ENCODE assay signal across 8 cellular contexts in genomic region chr1:202966006-202966904, GRCh38. TPM values are rescaled to one million over a fixed set of nuclear protein-coding genes. Genes with fewer than 3 reads are reported as not detected.
A peak's percentile ranks its signal among the peaks of the same experiment; 100 is the strongest.
DNase-seq lines count a peak whose midpoint lies in the region; ATAC-seq lines count a peak whose summit lies in the region.

No MANE protein-coding gene starts in this region.

- H3K36me3 ChIP-seq in iPS-15b (ENCODE audit: control insufficient read depth, insufficient read depth, low read length): peaks cover 4% of the 10 kb centered on the region

- H3K9ac ChIP-seq in iPS-15b (ENCODE audit: low read depth, low read length): peak overlapping the region; percentile 82

- peaks cover 11% of the 10 kb centered on the region for H3K4me1 ChIP-seq in iPS-15b (ENCODE audit: control insufficient read depth, insufficient read depth, low read length)

- H3K36me3 Mint-ChIP-seq in T-helper 1 cell treated with Interleukin-12 subunit alpha and Interleukin-12 subunit beta and Interleukin-4 antibody, amounts not matched to agents 30 μg/mL and 1 μg/mL, for 36 hours (ENCODE audit: low read depth): peaks cover 9% of the 10 kb centered on the region
- peaks cover 1% of the 10 kb centered on the region for H3K36me3 Mint-ChIP-seq in activated naive CD8-positive, alpha-beta T cell treated with anti-CD3 and anti-CD28 coated beads for 36 hours
- H3K36me3 Mint-ChIP-seq in stimulated activated memory B cell treated with anti-CD40 and anti-IgM and Interleukin-4, amounts not matched to agents 10 μg/mL and 1 μg/mL and 100 μg/mL, for 72 hours: peaks cover 30% of the 10 kb centered on the region

- peak overlapping the region; percentile 76 for H3K4me3 Mint-ChIP-seq in T-helper 1 cell treated with Interleukin-12 subunit alpha and Interleukin-12 subunit beta and Interleukin-4 antibody, amounts not matched to agents 30 μg/mL and 1 μg/mL, for 36 hours
- H3K4me3 Mint-ChIP-seq in activated naive CD8-positive, alpha-beta T cell treated with anti-CD3 and anti-CD28 coated beads for 36 hours: peak overlapping the region; percentile 78
- H3K4me3 Mint-ChIP-seq in stimulated activated memory B cell treated with anti-CD40 and anti-IgM and Interleukin-4, amounts not matched to agents 10 μg/mL and 1 μg/mL and 100 μg/mL, for 72 hours: peak overlapping the region; percentile 85

- no peaks in the 10 kb centered on the region for H3K9me3 Mint-ChIP-seq in T-helper 1 cell treated with Interleukin-12 subunit alpha and Interleukin-12 subunit beta and Interleukin-4 antibody, amounts not matched to agents 30 μg/mL and 1 μg/mL, for 36 hours
- H3K9me3 Mint-ChIP-seq in activated naive CD8-positive, alpha-beta T cell treated with anti-CD3 and anti-CD28 coated beads for 36 hours: no peaks in the 10 kb centered on the region
- no peaks in the 10 kb centered on the region for H3K9me3 Mint-ChIP-seq in stimulated activated memory B cell treated with anti-CD40 and anti-IgM and Interleukin-4, amounts not matched to agents 10 μg/mL and 1 μg/mL and 100 μg/mL, for 72 hours

- peaks cover 13% of the 10 kb centered on the region for H3K27me3 ChIP-seq in iPS-15b (ENCODE audit: control insufficient read depth, insufficient read depth, low read length)

- no peaks in the 10 kb centered on the region for H3K9me3 ChIP-seq in iPS-15b (ENCODE audit: control insufficient read depth, insufficient read depth, low read length)

- DNase-seq in T-helper 1 cell (no peak), HUDEP-2 (lab: John Stamatoyannopoulos, UW; ENCODE audit: unreplicated experiment in 76 of 76) (no peak), HK-2 (ENCODE audit: unreplicated experiment) (no peak), NCI-H1105 treated with DMSO at 0.1 percent for 48 hours (lab: John Stamatoyannopoulos, UW) (no peak)
- no peak for DNase-seq in activated naive CD8-positive, alpha-beta T cell treated with anti-CD3 and anti-CD28 coated beads for 36 hours

- peak overlapping the region; percentile 62 for H3K27ac Mint-ChIP-seq in T-helper 1 cell treated with Interleukin-12 subunit alpha and Interleukin-12 subunit beta and Interleukin-4 antibody, amounts not matched to agents 30 μg/mL and 1 μg/mL, for 36 hours
- no peak overlapping the region for H3K27ac Mint-ChIP-seq in activated naive CD8-positive, alpha-beta T cell treated with anti-CD3 and anti-CD28 coated beads for 36 hours
- H3K27ac Mint-ChIP-seq in stimulated activated memory B cell treated with anti-CD40 and anti-IgM and Interleukin-4, amounts not matched to agents 10 μg/mL and 1 μg/mL and 100 μg/mL, for 72 hours: peak overlapping the region; percentile 74

- no peak for ATAC-seq in stimulated activated memory B cell treated with anti-CD40 and anti-IgM and Interleukin-4, amounts not matched to agents 10 μg/mL and 1 μg/mL and 100 μg/mL, for 72 hours

- peaks cover 23% of the 10 kb centered on the region for H3K4me1 Mint-ChIP-seq in T-helper 1 cell treated with Interleukin-12 subunit alpha and Interleukin-12 subunit beta and Interleukin-4 antibody, amounts not matched to agents 30 μg/mL and 1 μg/mL, for 36 hours (ENCODE audit: low read depth)
- peaks cover 24% of the 10 kb centered on the region for H3K4me1 Mint-ChIP-seq in activated naive CD8-positive, alpha-beta T cell treated with anti-CD3 and anti-CD28 coated beads for 36 hours
- peaks cover 40% of the 10 kb centered on the region for H3K4me1 Mint-ChIP-seq in stimulated activated memory B cell treated with anti-CD40 and anti-IgM and Interleukin-4, amounts not matched to agents 10 μg/mL and 1 μg/mL and 100 μg/mL, for 72 hours

- peak overlapping the region; percentile 78 for H3K4me3 ChIP-seq in iPS-15b (ENCODE audit: low read depth, low read length)

- H3K27me3 Mint-ChIP-seq in T-helper 1 cell treated with Interleukin-12 subunit alpha and Interleukin-12 subunit beta and Interleukin-4 antibody, amounts not matched to agents 30 μg/mL and 1 μg/mL, for 36 hours (ENCODE audit: low read depth): no peaks in the 10 kb centered on the region
- no peaks in the 10 kb centered on the region for H3K27me3 Mint-ChIP-seq in activated naive CD8-positive, alpha-beta T cell treated with anti-CD3 and anti-CD28 coated beads for 36 hours
- H3K27me3 Mint-ChIP-seq in stimulated activated memory B cell treated with anti-CD40 and anti-IgM and Interleukin-4, amounts not matched to agents 10 μg/mL and 1 μg/mL and 100 μg/mL, for 72 hours: no peaks in the 10 kb centered on the region

RNA-seq across cellular contexts. Expression of gene CYB5R1, which starts 0.8 kb away (rescaled TPM):
- total RNA-seq in activated naive CD8-positive, alpha-beta T cell treated with anti-CD3 and anti-CD28 coated beads for 36 hours: 10 to 100 TPM; 18.3 to 19.2 TPM

RNA-seq across cellular contexts. Expression of gene ADIPOR1, which starts 8.1 kb away (rescaled TPM):
- total RNA-seq in activated naive CD8-positive, alpha-beta T cell treated with anti-CD3 and anti-CD28 coated beads for 36 hours: 10 to 100 TPM; 77.3 to 82.1 TPM

RNA-seq across cellular contexts. Expression of gene KLHL12, which starts 39.2 kb away (rescaled TPM):
- 10 to 100 TPM; 42.6 to 44.1 TPM for total RNA-seq in activated naive CD8-positive, alpha-beta T cell treated with anti-CD3 and anti-CD28 coated beads for 36 hours

RNA-seq across cellular contexts. Expression of gene TMEM183A, which starts 40.9 kb away (rescaled TPM):
- 10 to 100 TPM; 81.4 to 81.9 TPM for total RNA-seq in activated naive CD8-positive, alpha-beta T cell treated with anti-CD3 and anti-CD28 coated beads for 36 hours
